ENCODE assay signal across 29 cellular contexts in the genomic region with DNA sequence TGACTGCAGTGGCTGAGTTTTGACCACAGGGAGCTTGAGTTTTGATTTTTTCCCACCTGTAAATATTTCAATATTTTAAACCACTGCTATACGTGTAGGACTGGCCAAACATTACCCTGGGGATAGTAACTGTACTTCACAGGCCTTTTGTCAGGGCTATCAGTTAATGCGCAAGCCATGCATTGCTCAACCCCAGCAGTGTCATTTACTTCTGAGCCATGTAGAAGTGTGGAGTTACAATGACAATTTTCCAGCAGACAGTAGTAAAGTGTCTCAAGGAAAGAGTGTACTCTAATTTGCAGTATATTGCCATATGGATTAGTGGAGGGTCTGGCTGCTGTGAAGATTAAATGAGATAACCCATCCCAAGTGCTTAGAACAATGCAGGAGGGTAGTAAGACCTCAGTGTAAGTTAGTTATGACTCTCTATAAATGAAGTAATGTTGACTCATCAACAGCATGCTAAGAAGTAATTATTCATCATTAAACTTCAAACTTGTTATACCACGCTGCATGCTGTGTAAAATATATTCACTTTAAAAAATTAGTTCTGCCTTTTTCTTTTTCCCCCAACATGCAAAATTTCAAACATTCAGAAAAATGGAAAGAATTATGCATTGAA.
DNase-seq lines count a peak whose midpoint lies in the region; ATAC-seq and TF ChIP-seq lines count a peak whose summit lies in the region.
"Had no signal": no experiment of that assay in that cellular context is flagged by ENCODE, and none has a peak within 500 bp of the region (broad histone marks: within the 10 kb centered on the region; RNA-seq: fewer than 3 reads in every experiment).

No MANE protein-coding gene starts in this region.

- H4K20me1 ChIP-seq in GM23248 (ENCODE audit: insufficient read depth) (no peaks in the 10 kb centered on the region), fibroblast of lung (ENCODE audit: control insufficient read depth, extremely low read depth, insufficient read depth, low read length) (no peaks in the 10 kb centered on the region)

- in situ Hi-C loops in GM23248 (cut with MboI): no loop called here

- no peaks in the 10 kb centered on the region for H3K9me3 Mint-ChIP-seq in activated CD4-positive, alpha-beta memory T cell treated with anti-CD3 and anti-CD28 coated beads for 36 hours
- H3K9me3 Mint-ChIP-seq: activated naive CD4-positive, alpha-beta T cell treated with anti-CD3 and anti-CD28 coated beads for 36 hours; HFFc6; stimulated activated naive CD8-positive, alpha-beta T cell treated with anti-CD3 and anti-CD28 coated beads, Interleukin-15, Interleukin-2, amounts not matched to agents 100 ng/mL and 50 ng/mL, for 24 hours had no signal

- no peaks in the 10 kb centered on the region for H3F3A ChIP-seq in GM23248 (ENCODE audit: insufficient read depth)

- 65 to 71% methylated on average over 3 of the region's 3 CpGs for WGBS in GM23248 (ENCODE audit: low coverage in 1 of 2, low lambda C conversion rate in 2 of 2, missing lambda C conversion rate in 2 of 2), 2 experiments

- H3K9me3 ChIP-seq in GM23248 (ENCODE audit: low read depth): no peaks in the 10 kb centered on the region
- H3K9me3 ChIP-seq in RWPE2 (ENCODE audit: severe bottlenecking): no peaks in the 10 kb centered on the region
- H3K9me3 ChIP-seq in fibroblast of lung (ENCODE audit: control insufficient read depth, insufficient read depth, low read depth, low read length): no peaks in the 10 kb centered on the region
- H3K9me3 ChIP-seq in right atrium auricular region: no peaks in the 10 kb centered on the region
- H3K9me3 ChIP-seq: thoracic aorta had no signal

- H3K9ac ChIP-seq in GM23248 (no peak overlapping the region), fibroblast of lung (ENCODE audit: insufficient read depth, low read length) (no peak overlapping the region)
- H3K9ac ChIP-seq: parathyroid adenoma had no signal

- H3K4me3 Mint-ChIP-seq in activated CD4-positive, alpha-beta memory T cell treated with anti-CD3 and anti-CD28 coated beads for 36 hours: no peak overlapping the region
- H3K4me3 Mint-ChIP-seq: activated naive CD4-positive, alpha-beta T cell treated with anti-CD3 and anti-CD28 coated beads for 36 hours; HFFc6; neural crest cell; stimulated activated naive CD8-positive, alpha-beta T cell treated with anti-CD3 and anti-CD28 coated beads, Interleukin-15, Interleukin-2, amounts not matched to agents 100 ng/mL and 50 ng/mL, for 24 hours had no signal

- H3K27ac ChIP-seq in GM23248 (no peak overlapping the region), RWPE2 (ENCODE audit: poor library complexity, severe bottlenecking) (no peak overlapping the region), fibroblast of lung (ENCODE audit: insufficient read depth, low read length) (no peak overlapping the region), right atrium auricular region (no peak overlapping the region)
- H3K27ac ChIP-seq: brain microvascular endothelial cell, parathyroid adenoma, PC-9, thoracic aorta had no signal

- TF ChIP-seq CTCF in RWPE2 (IDR thresholded peaks at IDR 0.05; ENCODE audit: poor library complexity, severe bottlenecking): no peak
- no peak for TF ChIP-seq CTCF in fibroblast of lung (conservative IDR thresholded peaks at IDR 0.05 in 1 of 2, IDR thresholded peaks at IDR 0.05 in 1 of 2; ENCODE audit: low read depth in 1 of 2, low read length in 2 of 2)
- no peak for TF ChIP-seq CTCF in right atrium auricular region (IDR thresholded peaks at IDR 0.05)

- H3K4me3 ChIP-seq in GM23248: no peak overlapping the region
- H3K4me3 ChIP-seq in RWPE2 (ENCODE audit: severe bottlenecking): no peak overlapping the region
- H3K4me3 ChIP-seq in fibroblast of lung (replicated peaks in 1 of 4; ENCODE audit: control extremely low read depth in 1 of 4, insufficient read depth in 1 of 4, low read depth in 3 of 4, low read length in 4 of 4): no peak overlapping the region
- no peak overlapping the region for H3K4me3 ChIP-seq in right atrium auricular region
- H3K4me3 ChIP-seq: PC-9, smooth muscle cell, thoracic aorta had no signal

- POLR2A ChIA-PET in activated CD4-positive, alpha-beta memory T cell treated with anti-CD3 and anti-CD28 coated beads for 36 hours (lab: Charles Lee): no interaction called here

- no peak overlapping the region for H3K4me2 ChIP-seq in GM23248 (ENCODE audit: unreplicated experiment)
- no peak overlapping the region for H3K4me2 ChIP-seq in fibroblast of lung (ENCODE audit: extremely low read depth, insufficient read depth, low read length)
- H3K4me2 ChIP-seq: PC-9, smooth muscle cell had no signal

- H3K9me2 ChIP-seq in GM23248 (ENCODE audit: insufficient read depth): no peaks in the 10 kb centered on the region

- CTCF ChIA-PET in activated CD4-positive, alpha-beta memory T cell treated with anti-CD3 and anti-CD28 coated beads for 36 hours (lab: Charles Lee): no interaction called here

- no peak overlapping the region for H3K27ac Mint-ChIP-seq in activated CD4-positive, alpha-beta memory T cell treated with anti-CD3 and anti-CD28 coated beads for 36 hours
- H3K27ac Mint-ChIP-seq: activated naive CD4-positive, alpha-beta T cell treated with anti-CD3 and anti-CD28 coated beads for 36 hours; HFFc6; stimulated activated naive CD8-positive, alpha-beta T cell treated with anti-CD3 and anti-CD28 coated beads, Interleukin-15, Interleukin-2, amounts not matched to agents 100 ng/mL and 50 ng/mL, for 24 hours had no signal

- no peaks in the 10 kb centered on the region for H3K79me2 ChIP-seq in GM23248 (ENCODE audit: insufficient read depth)
- no peaks in the 10 kb centered on the region for H3K79me2 ChIP-seq in fibroblast of lung (ENCODE audit: control insufficient read depth, insufficient read depth, low read length)
- H3K79me2 ChIP-seq: parathyroid adenoma had no signal

- no peaks in the 10 kb centered on the region for H3K4me1 Mint-ChIP-seq in activated CD4-positive, alpha-beta memory T cell treated with anti-CD3 and anti-CD28 coated beads for 36 hours (ENCODE audit: low read depth)

- H3K27me3 Mint-ChIP-seq in activated CD4-positive, alpha-beta memory T cell treated with anti-CD3 and anti-CD28 coated beads for 36 hours: no peaks in the 10 kb centered on the region

- H3K4me1 ChIP-seq in GM23248 (ENCODE audit: insufficient read depth): no peaks in the 10 kb centered on the region
- H3K4me1 ChIP-seq in RWPE2 (ENCODE audit: insufficient read depth, poor library complexity, severe bottlenecking): no peaks in the 10 kb centered on the region
- no peaks in the 10 kb centered on the region for H3K4me1 ChIP-seq in fibroblast of lung (ENCODE audit: control insufficient read depth, extremely low read depth, insufficient read depth, low read length)
- H3K4me1 ChIP-seq in right atrium auricular region: no peaks in the 10 kb centered on the region
- H3K4me1 ChIP-seq: parathyroid adenoma had no signal

- H3K27me3 ChIP-seq in GM23248 (replicated peaks; ENCODE audit: insufficient read depth) (peaks cover 3% of the 10 kb centered on the region; the same call in 1 of the 2 replicates), RWPE2 (ENCODE audit: insufficient read depth, poor library complexity, severe bottlenecking) (no peaks in the 10 kb centered on the region), fibroblast of lung (ENCODE audit: control insufficient read depth, insufficient read depth, low read length) (peaks cover 3% of the 10 kb centered on the region), right atrium auricular region (no peaks in the 10 kb centered on the region)
- H3K27me3 ChIP-seq: brain microvascular endothelial cell had no signal

- ATAC-seq in RWPE2 (ENCODE audit: low read depth): peak; percentile 61; the same call in 1 of the 3 replicates
- ATAC-seq: left ventricle myocardium superior, right cardiac atrium had no signal

- DNase-seq in AG08395 (ENCODE audit: low spot score) (peak; percentile 10), GM23248 (peak; percentile 23), RWPE2 (ENCODE audit: low spot score) (no peak), fibroblast of lung (ENCODE audit: low read depth in 2 of 2) (peak; percentile 4 to 8), right atrium auricular region (ENCODE audit: low spot score) (no peak), NCI-H2029 treated with DMSO at 0.1 percent for 48 hours (lab: John Stamatoyannopoulos, UW) (no peak), T1000 (lab: John Stamatoyannopoulos, UW) (no peak)
- DNase-seq in activated CD4-positive, alpha-beta memory T cell treated with anti-CD3 and anti-CD28 coated beads for 36 hours: no peak
- DNase-seq: activated CD4-positive, alpha-beta T cell treated with anti-CD3 and anti-CD28 coated beads for 4 hours; activated naive CD4-positive, alpha-beta T cell treated with anti-CD3 and anti-CD28 coated beads for 36 hours; brain microvascular endothelial cell; C1 segment of cervical spinal cord; COR-L47; HFFc6; left ventricle myocardium superior; NCI-H1092 treated with DMSO at 0.1 percent for 48 hours; NCI-H1694 treated with DMSO at 0.1 percent for 48 hours; NCI-H2171 treated with DMSO at 0.1 percent for 48 hours; NCI-H524 treated with DMSO at 0.1 percent for 48 hours; PC-9; right cardiac atrium; SHP77 treated with DMSO at 0.1 percent for 48 hours; stimulated activated CD4-positive, alpha-beta T cell treated with anti-CD3 and anti-CD28 coated beads, Interleukin-1b, Interleukin-23, amount 100 ng/mL, for 48 hours; T-helper 2 cell had no signal

- no peaks in the 10 kb centered on the region for H3K36me3 Mint-ChIP-seq in activated CD4-positive, alpha-beta memory T cell treated with anti-CD3 and anti-CD28 coated beads for 36 hours

- H2AFZ ChIP-seq in GM23248 (no peak overlapping the region), fibroblast of lung (ENCODE audit: low read length) (no peak overlapping the region)
- H2AFZ ChIP-seq: parathyroid adenoma, PC-9 had no signal

- no peaks in the 10 kb centered on the region for H3K36me3 ChIP-seq in GM23248 (ENCODE audit: low read depth)
- no peaks in the 10 kb centered on the region for H3K36me3 ChIP-seq in RWPE2 (ENCODE audit: low read depth)
- H3K36me3 ChIP-seq in fibroblast of lung (ENCODE audit: control insufficient read depth, insufficient read depth, low read length): no peaks in the 10 kb centered on the region
- H3K36me3 ChIP-seq in right atrium auricular region: no peaks in the 10 kb centered on the region
- H3K36me3 ChIP-seq: brain microvascular endothelial cell, thoracic aorta had no signal

- intact Hi-C loops in activated CD4-positive, alpha-beta memory T cell treated with anti-CD3 and anti-CD28 coated beads for 36 hours (cut with micrococcal nuclease): no loop called here

Comparison
In these comparisons a context has a peak if more than half of its experiments do, and no peak if none do; other contexts are left out.
1. DNase-seq: peak in AG08395 (single experiment), GM23248 (single experiment) and fibroblast of lung (2 of 2); none in RWPE2 (single experiment), right atrium auricular region (single experiment), NCI-H2029 treated with DMSO at 0.1 percent for 48 hours (single experiment), T1000 (single experiment) and activated CD4-positive, alpha-beta memory T cell treated with anti-CD3 and anti-CD28 coated beads for 36 hours (single experiment).